17 cellular contexts compared by ENCODE assay signal in genomic region chr2:208579678-208580077, GRCh38.
"Had no signal": no experiment of that assay in that cellular context is flagged by ENCODE, and none has a peak within 500 bp of the region (broad histone marks: within the 10 kb centered on the region; RNA-seq: fewer than 3 reads in every experiment).

No MANE protein-coding gene starts in this region.

- DNase-seq: activated CD4-positive, alpha-beta T cell treated with anti-CD3 and anti-CD28 coated beads for 4 hours; activated CD8-positive, alpha-beta memory T cell treated with anti-CD3 and anti-CD28 coated beads, Interleukin-2, amount 50 U/mL, for 4 hours; activated CD8-positive, alpha-beta T cell treated with anti-CD3 and anti-CD28 coated beads for 36 hours; activated naive CD4-positive, alpha-beta T cell treated with anti-CD3 and anti-CD28 coated beads, Interleukin-2, amount 50 U/mL, for 16 hours; activated naive CD8-positive, alpha-beta T cell treated with anti-CD3 and anti-CD28 coated beads, Interleukin-2, amount 10 ng/mL, durations not matched to agents 7 days and 5 days; adrenal gland; anterior cingulate cortex; caudate nucleus; MM.1S; NCI-H1436 treated with DMSO at 0.1 percent for 48 hours; NCI-H187; NCI-H2171 treated with DMSO at 0.1 percent for 48 hours; Peyer's patch; Right ventricle myocardium superior; SJCRH30; SK-N-SH; T-helper 1 cell had no signal
